Comparison of ENCODE assay signal across 24 cellular contexts in the genomic region with DNA sequence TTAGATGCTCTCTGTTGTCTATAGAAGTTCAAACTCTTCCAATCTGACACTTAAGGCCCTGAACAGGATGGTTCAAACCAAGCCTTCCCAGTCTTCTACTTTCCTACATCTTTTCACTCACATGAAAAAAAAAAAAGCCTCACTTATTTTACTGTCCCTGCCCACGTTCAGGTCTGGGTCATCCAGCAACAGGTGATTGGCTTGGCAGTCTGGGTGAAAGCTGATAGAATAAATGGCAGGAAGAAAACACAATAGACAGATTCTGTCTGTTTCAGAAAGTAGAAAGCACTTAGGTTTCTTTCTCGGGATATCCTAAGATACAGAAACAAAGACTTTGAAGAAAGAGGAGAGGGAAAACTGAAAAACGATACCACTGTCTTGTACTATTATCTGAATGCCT.
"Had no signal": no experiment of that assay in that cellular context is flagged by ENCODE, and none has a peak within 500 bp of the region (broad histone marks: within the 10 kb centered on the region; RNA-seq: fewer than 3 reads in every experiment).

No MANE protein-coding gene starts in this region.

- H3K4me3 ChIP-seq: colonic mucosa, coronary artery, dorsolateral prefrontal cortex, esophagus muscularis mucosa, esophagus squamous epithelium, gastrocnemius medialis, gastroesophageal sphincter, heart left ventricle, heart right ventricle had no signal

- H3K9me3 ChIP-seq: colonic mucosa, esophagus muscularis mucosa, esophagus squamous epithelium, gastrocnemius medialis, gastroesophageal sphincter, heart left ventricle, heart right ventricle had no signal

- H3K4me1 ChIP-seq: colonic mucosa, esophagus muscularis mucosa, esophagus squamous epithelium, foreskin keratinocyte, gastrocnemius medialis, gastroesophageal sphincter, heart left ventricle, heart right ventricle had no signal

- DNase-seq: colonic mucosa; cortex of kidney; dermis blood vessel endothelial cell; dorsolateral prefrontal cortex; effector CD4-positive, alpha-beta T cell; effector CD8-positive, alpha-beta T cell; effector memory CD4-positive, alpha-beta T cell; effector memory CD8-positive, alpha-beta T cell; endodermal cell; erythroblast; esophagus squamous epithelium; foreskin fibroblast; foreskin keratinocyte; foreskin melanocyte; gastrocnemius medialis; glutamatergic neuron; head of caudate nucleus; heart left ventricle; heart right ventricle had no signal

- H3K27ac ChIP-seq: colonic mucosa, coronary artery, dorsolateral prefrontal cortex, epithelial cell of prostate, esophagus muscularis mucosa, esophagus squamous epithelium, foreskin keratinocyte, gastrocnemius medialis, gastroesophageal sphincter, heart left ventricle, heart right ventricle had no signal

- H3K36me3 ChIP-seq: colonic mucosa, esophagus muscularis mucosa, esophagus squamous epithelium, gastrocnemius medialis, gastroesophageal sphincter, heart left ventricle, heart right ventricle had no signal

- ATAC-seq: effector memory CD8-positive, alpha-beta T cell; esophagus mucosa; foreskin keratinocyte; gastrocnemius medialis; gastroesophageal sphincter; heart left ventricle; heart right ventricle had no signal

- H3K27me3 ChIP-seq: colonic mucosa, esophagus muscularis mucosa, esophagus squamous epithelium, foreskin keratinocyte, gastrocnemius medialis, gastroesophageal sphincter had no signal
